Comparison of ENCODE assay signal across 13 cellular contexts in genomic region chr20:43799741-43800140, GRCh38.
"Had no signal": no experiment of that assay in that cellular context is flagged by ENCODE, and none has a peak within 500 bp of the region (broad histone marks: within the 10 kb centered on the region; RNA-seq: fewer than 3 reads in every experiment).

No MANE protein-coding gene starts in this region.

- DNase-seq: activated T-cell treated with anti-CD3 and anti-CD28 coated beads, Interleukin-2, amount 50 U/mL, for 24 hours; kidney; left ventricle myocardium inferior; mesendoderm; stimulated activated CD4-positive, alpha-beta T cell treated with anti-CD3 and anti-CD28 coated beads, Interleukin-4, amount 100 ng/mL, for 1 hour; stimulated activated CD8-positive, alpha-beta memory T cell treated with anti-CD3 and anti-CD28 coated beads, Interleukin-4, amount 100 ng/mL, for 48 hours; stimulated activated naive CD8-positive, alpha-beta T cell treated with anti-CD3 and anti-CD28 coated beads, Interleukin-15, amount 100 ng/mL, for 72 hours; T-helper 17 cell had no signal

- H3K27me3 ChIP-seq: gastroesophageal sphincter, testis had no signal

- H3K79me2 ChIP-seq: parathyroid adenoma had no signal

- H3K4me1 Mint-ChIP-seq: T-helper 17 cell had no signal

- H3K4me3 ChIP-seq: gastroesophageal sphincter, left ventricle myocardium inferior, testis had no signal

- H3K27ac Mint-ChIP-seq: activated T-cell treated with anti-CD3 and anti-CD28 coated beads, Interleukin-2, amount 50 U/mL, for 24 hours; dendritic cell treated with granulocyte-macrophage colony-stimulating factor and Interleukin-4, amounts not matched to agents 40 ng/mL and 50 ng/mL, for 4 days; T-helper 17 cell had no signal

- H3K36me3 ChIP-seq: gastroesophageal sphincter, left ventricle myocardium inferior had no signal

- H3K9ac ChIP-seq: parathyroid adenoma had no signal

- H3K4me1 ChIP-seq: left ventricle myocardium inferior, parathyroid adenoma, testis had no signal

- H3K9me3 ChIP-seq: testis had no signal

- H2AFZ ChIP-seq: parathyroid adenoma had no signal

- H3K4me3 Mint-ChIP-seq: activated T-cell treated with anti-CD3 and anti-CD28 coated beads, Interleukin-2, amount 50 U/mL, for 24 hours; dendritic cell treated with granulocyte-macrophage colony-stimulating factor and Interleukin-4, amounts not matched to agents 40 ng/mL and 50 ng/mL, for 4 days; T-helper 17 cell had no signal

- ATAC-seq: activated CD4-positive, CD25-positive, alpha-beta regulatory T cell treated with anti-CD3 and anti-CD28 coated beads, Interleukin-2, amount 50 U/mL, for 24 hours; gastroesophageal sphincter; T-helper 17 cell had no signal

- H3K27ac ChIP-seq: gastroesophageal sphincter, left ventricle myocardium inferior, parathyroid adenoma, testis had no signal
